8 cellular contexts compared by ENCODE assay signal in genomic region chr7:22001345-22002004, GRCh38. TPM values are rescaled to one million over a fixed set of nuclear protein-coding genes. Genes with fewer than 3 reads are reported as not detected.
DNase-seq lines count a peak whose midpoint lies in the region; ATAC-seq and TF ChIP-seq lines count a peak whose summit lies in the region.

No MANE protein-coding gene starts in this region.

- 13% methylated on average over 8 of the region's 8 CpGs for WGBS in smooth muscle cell (ENCODE audit: low lambda C conversion rate)

- H3K27me3 ChIP-seq in AG04450 (ENCODE audit: control insufficient read depth, insufficient read depth, low read length): peaks cover 2% of the 10 kb centered on the region
- no peaks in the 10 kb centered on the region for H3K27me3 ChIP-seq in GM06990 (replicated peaks; ENCODE audit: control insufficient read depth, insufficient read depth, low read length)
- peaks cover 13% of the 10 kb centered on the region for H3K27me3 ChIP-seq in smooth muscle cell (ENCODE audit: low read depth)

- POLR2A ChIA-PET in AG04450 (lab: Yijun Ruan, JAX): no interaction called here

- CTCF ChIA-PET in AG04450 (lab: Charles Lee): interaction anchor here (0.6 to 2.2 kb wide), 18 partner anchors 8 to 748 kb away, joined by 3 to 14 read pairs (median 4); no protein-coding TSS in a partner anchor

- H3K9me3 ChIP-seq in AG04450 (ENCODE audit: control insufficient read depth, insufficient read depth, low read length) (no peaks in the 10 kb centered on the region), smooth muscle cell (replicated peaks; ENCODE audit: low read depth) (no peaks in the 10 kb centered on the region)

- ATAC-seq in HG03432 (IDR thresholded peaks at IDR 0.05; ENCODE audit: unreplicated experiment): peak; percentile 64

- peak overlapping the region; percentile 81 for H3K4me2 ChIP-seq in smooth muscle cell

- no peaks in the 10 kb centered on the region for H3F3A ChIP-seq in smooth muscle cell (ENCODE audit: low read depth)

- TF ChIP-seq CTCF in AG04450 (IDR thresholded peaks at IDR 0.05; ENCODE audit: low read depth, low read length) (peak; percentile 83), GM06990 (IDR thresholded peaks at IDR 0.05; ENCODE audit: insufficient read depth, low read length, poor library complexity, severe bottlenecking) (peak; percentile 65), smooth muscle cell (IDR thresholded peaks at IDR 0.05; ENCODE audit: borderline replicate concordance, insufficient read depth, poor library complexity, severe bottlenecking) (peak; percentile 81)

- DNase-seq in AG04450 (ENCODE audit: low read depth, low spot score) (peak; percentile 16), GM06990 (ENCODE audit: extremely low read depth, insufficient read length) (peak; percentile 9), NCI-H82 (lab: John Stamatoyannopoulos, UW) (peak; percentile 67), astrocyte of the hippocampus (ENCODE audit: low read depth, low spot score) (peak; percentile 78), iPS DF 4.7 (ENCODE audit: extremely low read depth, low spot score) (peak; percentile 22), smooth muscle cell (lab: John Stamatoyannopoulos, UW; ENCODE audit: unreplicated experiment) (no peak)
- no peak for DNase-seq in activated effector memory CD4-positive, alpha-beta T cell treated with anti-CD3 and anti-CD28 coated beads, Interleukin-2, amount 50 U/mL, for 16 hours

- no peaks in the 10 kb centered on the region for H3K36me3 ChIP-seq in GM06990 (ENCODE audit: control insufficient read depth, insufficient read depth, low read length)
- no peaks in the 10 kb centered on the region for H3K36me3 ChIP-seq in smooth muscle cell (ENCODE audit: low read depth)

- H3K9ac ChIP-seq in smooth muscle cell (ENCODE audit: low read depth): peak overlapping the region; percentile 27

- H3K4me3 ChIP-seq in AG04450 (ENCODE audit: low read depth, low read length) (no peak overlapping the region), GM06990 (replicated peaks; ENCODE audit: low read depth, low read length) (no peak overlapping the region), smooth muscle cell (peak overlapping the region; percentile 34)

- no peak overlapping the region for H3K27ac ChIP-seq in AG04450 (ENCODE audit: low read depth, low read length)
- no peak overlapping the region for H3K27ac ChIP-seq in smooth muscle cell (ENCODE audit: low read depth)

- no peaks in the 10 kb centered on the region for H3K4me1 ChIP-seq in smooth muscle cell (ENCODE audit: low read depth)

- no peaks in the 10 kb centered on the region for H4K20me1 ChIP-seq in smooth muscle cell (ENCODE audit: low read depth)

- H2AFZ ChIP-seq in smooth muscle cell (ENCODE audit: low read depth): peak overlapping the region; percentile 89

- no peaks in the 10 kb centered on the region for H3K79me2 ChIP-seq in smooth muscle cell (ENCODE audit: low read depth)

RNA-seq across cellular contexts. Expression of gene CDCA7L, which starts 55.8 kb away (rescaled TPM):
- polyA plus RNA-seq in AG04450 (2011; rRNA removed): 23.9 and 28.1 TPM in 2 replicates
- polyA minus RNA-seq in AG04450 (2011; rRNA and poly(A)+ RNA removed): 44.5 and 54.1 TPM in 2 replicates
- 7.8 and 13.9 TPM in 2 replicates for total RNA-seq in smooth muscle cell
- polyA plus RNA-seq in smooth muscle cell: 9.3 and 9.7 TPM in 2 replicates

Comparison
In these comparisons a context has a peak if more than half of its experiments do, and no peak if none do; other contexts are left out.
1. DNase-seq: peak in AG04450 (single experiment), GM06990 (single experiment), NCI-H82 (single experiment), astrocyte of the hippocampus (single experiment) and iPS DF 4.7 (single experiment); none in smooth muscle cell (single experiment) and activated effector memory CD4-positive, alpha-beta T cell treated with anti-CD3 and anti-CD28 coated beads, Interleukin-2, amount 50 U/mL, for 16 hours (single experiment).
2. Peak in every context shown above with its lines, with median percentiles within 50 percentile points of each other: CTCF ChIP-seq.